ENCODE assay signal across 1 cellular context in the genomic region with DNA sequence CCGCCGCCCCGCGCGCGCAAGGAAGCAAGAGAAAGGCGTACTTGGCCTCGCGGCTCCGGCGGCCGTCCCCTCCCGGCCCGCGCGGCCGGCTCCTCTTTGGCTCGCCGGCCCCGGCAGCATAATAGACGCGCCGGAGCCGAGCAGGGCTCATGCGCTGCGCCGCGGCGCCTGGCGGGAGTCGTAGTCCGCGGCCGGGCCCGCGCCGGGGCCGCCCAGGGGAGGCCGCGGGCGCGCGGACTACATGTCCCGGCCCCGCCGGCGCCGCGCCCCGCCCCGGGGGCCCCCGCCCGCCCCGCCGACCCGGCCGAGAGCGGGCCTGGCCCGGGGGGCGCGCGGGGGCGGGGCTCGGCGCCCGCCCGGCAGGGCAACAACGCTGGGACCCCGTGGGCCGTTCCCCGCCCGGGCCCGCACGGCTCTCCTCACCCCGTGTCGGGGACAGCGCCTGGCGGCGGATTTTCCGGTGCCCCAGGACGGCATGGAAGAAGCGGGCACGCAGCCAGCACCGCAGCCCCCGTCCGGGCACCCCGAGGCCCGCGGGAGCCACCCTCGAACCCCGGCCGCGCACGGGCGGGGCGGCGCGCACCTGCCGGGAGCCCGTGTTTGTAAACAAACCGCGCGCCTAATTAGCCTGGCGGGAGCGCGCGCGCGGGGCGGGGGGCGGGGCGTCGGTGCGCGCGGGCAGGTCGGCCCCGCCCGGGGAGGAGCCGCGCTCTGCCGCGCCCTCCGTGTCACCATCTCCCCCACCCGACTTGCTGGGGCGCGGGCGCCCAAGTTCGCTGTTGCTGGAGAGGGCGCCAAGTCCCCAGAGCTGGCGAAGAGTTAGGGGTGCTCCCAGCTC.
TF ChIP-seq lines count a peak whose summit lies in the region.

A gene (minus strand): TSS at position 123 of the 838 bp plus-strand sequence. CDS start 14,549 bp downstream, outside the sequence.

TF ChIP-seq in K562, 482 proteins besides CTCF, POLR2A, EP300 and RAD21 (continued from another document and continues in another):
- TF ChIP-seq, protein P1, sequence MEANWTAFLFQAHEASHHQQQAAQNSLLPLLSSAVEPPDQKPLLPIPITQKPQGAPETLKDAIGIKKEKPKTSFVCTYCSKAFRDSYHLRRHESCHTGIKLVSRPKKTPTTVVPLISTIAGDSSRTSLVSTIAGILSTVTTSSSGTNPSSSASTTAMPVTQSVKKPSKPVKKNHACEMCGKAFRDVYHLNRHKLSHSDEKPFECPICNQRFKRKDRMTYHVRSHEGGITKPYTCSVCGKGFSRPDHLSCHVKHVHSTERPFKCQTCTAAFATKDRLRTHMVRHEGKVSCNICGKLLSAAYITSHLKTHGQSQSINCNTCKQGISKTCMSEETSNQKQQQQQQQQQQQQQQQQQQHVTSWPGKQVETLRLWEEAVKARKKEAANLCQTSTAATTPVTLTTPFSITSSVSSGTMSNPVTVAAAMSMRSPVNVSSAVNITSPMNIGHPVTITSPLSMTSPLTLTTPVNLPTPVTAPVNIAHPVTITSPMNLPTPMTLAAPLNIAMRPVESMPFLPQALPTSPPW (CRISPR knock-in tag; IDR thresholded peaks at IDR 0.05) = peak; percentile 90
- TF ChIP-seq, protein P2, sequence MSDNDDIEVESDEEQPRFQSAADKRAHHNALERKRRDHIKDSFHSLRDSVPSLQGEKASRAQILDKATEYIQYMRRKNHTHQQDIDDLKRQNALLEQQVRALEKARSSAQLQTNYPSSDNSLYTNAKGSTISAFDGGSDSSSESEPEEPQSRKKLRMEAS (CRISPR knock-in tag; IDR thresholded peaks at IDR 0.05) = no peak; the same call in 1 of the 2 replicates
- TF ChIP-seq ZFX (CRISPR knock-in tag; IDR thresholded peaks at IDR 0.05) (peak; percentile 26; the same call in 1 of the 2 replicates), HLTF (IDR thresholded peaks at IDR 0.05) (no peak), SIN3B (IDR thresholded peaks at IDR 0.05; ENCODE audit: low read depth) (peak; percentile 11), WHSC1 (IDR thresholded peaks at IDR 0.05; ENCODE audit: low read length) (no peak), ZNF197 (CRISPR knock-in tag; IDR thresholded peaks at IDR 0.05; ENCODE audit: low read depth) (peak; percentile 87), PHF8 (IDR thresholded peaks at IDR 0.05; ENCODE audit: borderline replicate concordance, low read length) (peak; percentile 57; the same call in 1 of the 2 replicates), CCNT2 (IDR thresholded peaks at IDR 0.05; ENCODE audit: borderline replicate concordance, extremely low read depth, insufficient read length, low read depth, low read length) (peak; percentile 34), ZC3H4 (CRISPR knock-in tag; IDR thresholded peaks at IDR 0.05; ENCODE audit: borderline replicate concordance) (no peak), MTA3 (IDR thresholded peaks at IDR 0.05; ENCODE audit: borderline replicate concordance) (0 out of 2 replicates have a peak, but pooled peaks have one; percentile 41), NONO (IDR thresholded peaks at IDR 0.05; ENCODE audit: low read depth in 2 of 2, low read length in 1 of 2) (peak in 1 of 2 experiments; percentile 65; a peak in 1 of 4 replicates), HNRNPLL (IDR thresholded peaks at IDR 0.05; ENCODE audit: low read depth, low read length, poor library complexity, severe bottlenecking) (no peak), SOX6 (IDR thresholded peaks at IDR 0.05) (peak; percentile 35; the same call in 1 of the 2 replicates), RBFOX2 (IDR thresholded peaks at IDR 0.05; ENCODE audit: low read depth, low read length) (peak; percentile 56; the same call in 1 of the 2 replicates), ZNF263 (CRISPR knock-in tag; IDR thresholded peaks at IDR 0.05; ENCODE audit: borderline replicate concordance) (peak; percentile 54), HDGF (IDR thresholded peaks at IDR 0.05) (no peak), CXXC5 (CRISPR knock-in tag; IDR thresholded peaks at IDR 0.05) (peak; percentile 85), HIVEP1 (CRISPR knock-in tag; IDR thresholded peaks at IDR 0.05) (0 out of 2 replicates have a peak, but pooled peaks have one; percentile 13), ZNF766 (CRISPR knock-in tag; conservative IDR thresholded peaks at IDR 0.05) (peak; percentile 84), ZNF436 (CRISPR knock-in tag; IDR thresholded peaks at IDR 0.05) (no peak), ZBTB7A (IDR thresholded peaks at IDR 0.05; ENCODE audit: borderline replicate concordance, control insufficient read depth, low read depth, low read length) (peak; percentile 73; the same call in 1 of the 2 replicates), HDAC2 (IDR thresholded peaks at IDR 0.05) (no peak), SIX5 (IDR thresholded peaks at IDR 0.05; ENCODE audit: borderline replicate concordance in 1 of 2, insufficient read depth in 1 of 2, low read depth in 1 of 2, low read length in 2 of 2) (peak; percentile 67 to 68; a peak in 3 of 4 replicates), FOXP1 (CRISPR knock-in tag; IDR thresholded peaks at IDR 0.05) (peak; percentile 88; the same call in 1 of the 2 replicates)
- TF ChIP-seq, protein P3, sequence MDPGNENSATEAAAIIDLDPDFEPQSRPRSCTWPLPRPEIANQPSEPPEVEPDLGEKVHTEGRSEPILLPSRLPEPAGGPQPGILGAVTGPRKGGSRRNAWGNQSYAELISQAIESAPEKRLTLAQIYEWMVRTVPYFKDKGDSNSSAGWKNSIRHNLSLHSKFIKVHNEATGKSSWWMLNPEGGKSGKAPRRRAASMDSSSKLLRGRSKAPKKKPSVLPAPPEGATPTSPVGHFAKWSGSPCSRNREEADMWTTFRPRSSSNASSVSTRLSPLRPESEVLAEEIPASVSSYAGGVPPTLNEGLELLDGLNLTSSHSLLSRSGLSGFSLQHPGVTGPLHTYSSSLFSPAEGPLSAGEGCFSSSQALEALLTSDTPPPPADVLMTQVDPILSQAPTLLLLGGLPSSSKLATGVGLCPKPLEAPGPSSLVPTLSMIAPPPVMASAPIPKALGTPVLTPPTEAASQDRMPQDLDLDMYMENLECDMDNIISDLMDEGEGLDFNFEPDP (CRISPR knock-in tag; IDR thresholded peaks at IDR 0.05) = no peak
- TF ChIP-seq, protein P4, sequence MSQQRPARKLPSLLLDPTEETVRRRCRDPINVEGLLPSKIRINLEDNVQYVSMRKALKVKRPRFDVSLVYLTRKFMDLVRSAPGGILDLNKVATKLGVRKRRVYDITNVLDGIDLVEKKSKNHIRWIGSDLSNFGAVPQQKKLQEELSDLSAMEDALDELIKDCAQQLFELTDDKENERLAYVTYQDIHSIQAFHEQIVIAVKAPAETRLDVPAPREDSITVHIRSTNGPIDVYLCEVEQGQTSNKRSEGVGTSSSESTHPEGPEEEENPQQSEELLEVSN (IDR thresholded peaks at IDR 0.05; ENCODE audit: borderline replicate concordance in 1 of 2, extremely low read depth in 1 of 2, insufficient read depth in 1 of 2, insufficient read length in 1 of 2, low read depth in 1 of 2, low read length in 1 of 2, poor library complexity in 1 of 2, severe bottlenecking in 1 of 2) = peak in 1 of 2 experiments; percentile 46
- TF ChIP-seq, protein P5, sequence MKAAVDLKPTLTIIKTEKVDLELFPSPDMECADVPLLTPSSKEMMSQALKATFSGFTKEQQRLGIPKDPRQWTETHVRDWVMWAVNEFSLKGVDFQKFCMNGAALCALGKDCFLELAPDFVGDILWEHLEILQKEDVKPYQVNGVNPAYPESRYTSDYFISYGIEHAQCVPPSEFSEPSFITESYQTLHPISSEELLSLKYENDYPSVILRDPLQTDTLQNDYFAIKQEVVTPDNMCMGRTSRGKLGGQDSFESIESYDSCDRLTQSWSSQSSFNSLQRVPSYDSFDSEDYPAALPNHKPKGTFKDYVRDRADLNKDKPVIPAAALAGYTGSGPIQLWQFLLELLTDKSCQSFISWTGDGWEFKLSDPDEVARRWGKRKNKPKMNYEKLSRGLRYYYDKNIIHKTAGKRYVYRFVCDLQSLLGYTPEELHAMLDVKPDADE (conservative IDR thresholded peaks at IDR 0.05; ENCODE audit: control insufficient read depth, low read depth, low read length) = peak; percentile 69
- TF ChIP-seq, protein P6, sequence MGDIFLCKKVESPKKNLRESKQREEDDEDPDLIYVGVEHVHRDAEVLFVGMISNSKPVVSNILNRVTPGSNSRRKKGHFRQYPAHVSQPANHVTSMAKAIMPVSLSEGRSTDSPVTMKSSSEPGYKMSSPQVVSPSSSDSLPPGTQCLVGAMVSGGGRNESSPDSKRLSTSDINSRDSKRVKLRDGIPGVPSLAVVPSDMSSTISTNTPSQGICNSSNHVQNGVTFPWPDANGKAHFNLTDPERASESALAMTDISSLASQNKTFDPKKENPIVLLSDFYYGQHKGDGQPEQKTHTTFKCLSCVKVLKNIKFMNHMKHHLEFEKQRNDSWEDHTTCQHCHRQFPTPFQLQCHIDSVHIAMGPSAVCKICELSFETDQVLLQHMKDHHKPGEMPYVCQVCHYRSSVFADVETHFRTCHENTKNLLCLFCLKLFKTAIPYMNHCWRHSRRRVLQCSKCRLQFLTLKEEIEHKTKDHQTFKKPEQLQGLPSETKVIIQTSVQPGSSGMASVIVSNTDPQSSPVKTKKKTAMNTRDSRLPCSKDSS (IDR thresholded peaks at IDR 0.05; ENCODE audit: low read depth, partially characterized antibody) = no peak
- TF ChIP-seq, protein P7, sequence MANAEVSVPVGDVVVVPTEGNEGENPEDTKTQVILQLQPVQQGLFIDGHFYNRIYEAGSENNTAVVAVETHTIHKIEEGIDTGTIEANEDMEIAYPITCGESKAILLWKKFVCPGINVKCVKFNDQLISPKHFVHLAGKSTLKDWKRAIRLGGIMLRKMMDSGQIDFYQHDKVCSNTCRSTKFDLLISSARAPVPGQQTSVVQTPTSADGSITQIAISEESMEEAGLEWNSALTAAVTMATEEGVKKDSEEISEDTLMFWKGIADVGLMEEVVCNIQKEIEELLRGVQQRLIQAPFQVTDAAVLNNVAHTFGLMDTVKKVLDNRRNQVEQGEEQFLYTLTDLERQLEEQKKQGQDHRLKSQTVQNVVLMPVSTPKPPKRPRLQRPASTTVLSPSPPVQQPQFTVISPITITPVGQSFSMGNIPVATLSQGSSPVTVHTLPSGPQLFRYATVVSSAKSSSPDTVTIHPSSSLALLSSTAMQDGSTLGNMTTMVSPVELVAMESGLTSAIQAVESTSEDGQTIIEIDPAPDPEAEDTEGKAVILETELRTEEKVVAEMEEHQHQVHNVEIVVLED (CRISPR knock-in tag; IDR thresholded peaks at IDR 0.05) = peak; percentile 35; the same call in 1 of the 2 replicates
- TF ChIP-seq, protein P8, sequence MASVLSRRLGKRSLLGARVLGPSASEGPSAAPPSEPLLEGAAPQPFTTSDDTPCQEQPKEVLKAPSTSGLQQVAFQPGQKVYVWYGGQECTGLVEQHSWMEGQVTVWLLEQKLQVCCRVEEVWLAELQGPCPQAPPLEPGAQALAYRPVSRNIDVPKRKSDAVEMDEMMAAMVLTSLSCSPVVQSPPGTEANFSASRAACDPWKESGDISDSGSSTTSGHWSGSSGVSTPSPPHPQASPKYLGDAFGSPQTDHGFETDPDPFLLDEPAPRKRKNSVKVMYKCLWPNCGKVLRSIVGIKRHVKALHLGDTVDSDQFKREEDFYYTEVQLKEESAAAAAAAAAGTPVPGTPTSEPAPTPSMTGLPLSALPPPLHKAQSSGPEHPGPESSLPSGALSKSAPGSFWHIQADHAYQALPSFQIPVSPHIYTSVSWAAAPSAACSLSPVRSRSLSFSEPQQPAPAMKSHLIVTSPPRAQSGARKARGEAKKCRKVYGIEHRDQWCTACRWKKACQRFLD (CRISPR knock-in tag; IDR thresholded peaks at IDR 0.05) = peak; percentile 96
- TF ChIP-seq, protein P9, sequence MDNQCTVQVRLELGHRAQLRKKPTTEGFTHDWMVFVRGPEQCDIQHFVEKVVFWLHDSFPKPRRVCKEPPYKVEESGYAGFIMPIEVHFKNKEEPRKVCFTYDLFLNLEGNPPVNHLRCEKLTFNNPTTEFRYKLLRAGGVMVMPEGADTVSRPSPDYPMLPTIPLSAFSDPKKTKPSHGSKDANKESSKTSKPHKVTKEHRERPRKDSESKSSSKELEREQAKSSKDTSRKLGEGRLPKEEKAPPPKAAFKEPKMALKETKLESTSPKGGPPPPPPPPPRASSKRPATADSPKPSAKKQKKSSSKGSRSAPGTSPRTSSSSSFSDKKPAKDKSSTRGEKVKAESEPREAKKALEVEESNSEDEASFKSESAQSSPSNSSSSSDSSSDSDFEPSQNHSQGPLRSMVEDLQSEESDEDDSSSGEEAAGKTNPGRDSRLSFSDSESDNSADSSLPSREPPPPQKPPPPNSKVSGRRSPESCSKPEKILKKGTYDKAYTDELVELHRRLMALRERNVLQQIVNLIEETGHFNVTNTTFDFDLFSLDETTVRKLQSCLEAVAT (IDR thresholded peaks at IDR 0.05) = no peak
- TF ChIP-seq, protein P10, sequence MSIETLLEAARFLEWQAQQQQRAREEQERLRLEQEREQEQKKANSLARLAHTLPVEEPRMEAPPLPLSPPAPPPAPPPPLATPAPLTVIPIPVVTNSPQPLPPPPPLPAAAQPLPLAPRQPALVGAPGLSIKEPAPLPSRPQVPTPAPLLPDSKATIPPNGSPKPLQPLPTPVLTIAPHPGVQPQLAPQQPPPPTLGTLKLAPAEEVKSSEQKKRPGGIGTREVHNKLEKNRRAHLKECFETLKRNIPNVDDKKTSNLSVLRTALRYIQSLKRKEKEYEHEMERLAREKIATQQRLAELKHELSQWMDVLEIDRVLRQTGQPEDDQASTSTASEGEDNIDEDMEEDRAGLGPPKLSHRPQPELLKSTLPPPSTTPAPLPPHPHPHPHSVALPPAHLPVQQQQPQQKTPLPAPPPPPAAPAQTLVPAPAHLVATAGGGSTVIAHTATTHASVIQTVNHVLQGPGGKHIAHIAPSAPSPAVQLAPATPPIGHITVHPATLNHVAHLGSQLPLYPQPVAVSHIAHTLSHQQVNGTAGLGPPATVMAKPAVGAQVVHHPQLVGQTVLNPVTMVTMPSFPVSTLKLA (conservative IDR thresholded peaks at IDR 0.05) = peak in 1 of 2 experiments; percentile 67; a peak in 1 of 4 replicates
